8 cellular contexts compared by ENCODE assay signal in genomic region chr4:1872918-1873269, GRCh38. TPM values are rescaled to one million over a fixed set of nuclear protein-coding genes. Genes with fewer than 3 reads are reported as not detected.
A peak's percentile ranks its signal among the peaks of the same experiment; 100 is the strongest.
DNase-seq lines count a peak whose midpoint lies in the region; ATAC-seq and TF ChIP-seq lines count a peak whose summit lies in the region.

No MANE protein-coding gene starts in this region.

- peaks cover 25% of the 10 kb centered on the region for H3K36me3 Mint-ChIP-seq in activated CD4-positive, alpha-beta T cell treated with anti-CD3 and anti-CD28 coated beads for 36 hours (ENCODE audit: low read depth)

- peak; percentile 63 for DNase-seq in activated CD4-positive, alpha-beta T cell treated with anti-CD3 and anti-CD28 coated beads for 36 hours
- no peak for DNase-seq in activated CD4-positive, alpha-beta T cell treated with anti-CD3 and anti-CD28 coated beads, Interleukin-2, amount 50 U/mL, for 4 hours
- DNase-seq in SJCRH30 (no peak), epithelial cell of proximal tubule (ENCODE audit: low read depth) (no peak), NCI-H187 treated with DMSO at 0.1 percent for 48 hours (lab: John Stamatoyannopoulos, UW) (no peak), NCI-H524 treated with DMSO at 0.1 percent for 48 hours (lab: John Stamatoyannopoulos, UW) (no peak)
- peak in 2 of 3 experiments; percentile 15 to 31 for DNase-seq in stimulated activated CD4-positive, alpha-beta T cell treated with anti-CD3 and anti-CD28 coated beads, TNF-alpha, amount 100 ng/mL, for 24 hours (ENCODE audit: low read depth in 3 of 3)

- no peaks in the 10 kb centered on the region for H3K9me3 Mint-ChIP-seq in activated CD4-positive, alpha-beta T cell treated with anti-CD3 and anti-CD28 coated beads for 36 hours (ENCODE audit: low read depth)

- no peak overlapping the region for H3K27ac ChIP-seq in SJCRH30

- POLR2A ChIA-PET in activated CD4-positive, alpha-beta T cell treated with anti-CD3 and anti-CD28 coated beads for 36 hours (lab: Charles Lee), result interaction anchor here (0.6 to 1.4 kb wide), 5 partner anchors 9 to 569 kb away, joined by 3 to 11 read pairs (median 4); partner anchors contain the start of gene LETM1

- H3K27ac Mint-ChIP-seq in activated CD4-positive, alpha-beta T cell treated with anti-CD3 and anti-CD28 coated beads for 36 hours, result peak overlapping the region; percentile 99

- CTCF ChIA-PET in activated CD4-positive, alpha-beta T cell treated with anti-CD3 and anti-CD28 coated beads for 36 hours (lab: Charles Lee), result interaction anchor here (0.5 to 3.0 kb wide), 6 partner anchors 10 to 522 kb away, joined by 3 to 13 read pairs (median 3); partner anchors contain the start of gene LETM1

- peak overlapping the region; percentile 99 for H3K4me3 Mint-ChIP-seq in activated CD4-positive, alpha-beta T cell treated with anti-CD3 and anti-CD28 coated beads for 36 hours

- peak overlapping the region; percentile 99 for H3K4me3 ChIP-seq in SJCRH30
- H3K4me3 ChIP-seq in epithelial cell of proximal tubule (ENCODE audit: low read depth, low read length), result peak overlapping the region; percentile 80

- no peak for TF ChIP-seq CTCF in epithelial cell of proximal tubule (conservative IDR thresholded peaks at IDR 0.05; ENCODE audit: low read depth, low read length)

- no peaks in the 10 kb centered on the region for H3K9me3 ChIP-seq in SJCRH30 (replicated peaks)

- peak; percentile 62 for ATAC-seq in activated CD4-positive, alpha-beta T cell treated with anti-CD3 and anti-CD28 coated beads for 36 hours
- ATAC-seq in GM18867 (IDR thresholded peaks at IDR 0.05; ENCODE audit: unreplicated experiment), result no peak

- intact Hi-C loops in activated CD4-positive, alpha-beta T cell treated with anti-CD3 and anti-CD28 coated beads for 36 hours (cut with DNase I, micrococcal nuclease), result loop anchor here (1.0 to 10.0 kb wide), 9 partner anchors 26 to 1419 kb away; partner anchors contain the start of genes ATP5ME (in 1 of the 2), CTBP1 (in 1 of the 2), FAM193A (in 1 of the 2) and MYL5 (in 1 of the 2)

- H3K4me1 Mint-ChIP-seq in activated CD4-positive, alpha-beta T cell treated with anti-CD3 and anti-CD28 coated beads for 36 hours, result peaks cover 44% of the 10 kb centered on the region

- no peaks in the 10 kb centered on the region for H3K27me3 Mint-ChIP-seq in activated CD4-positive, alpha-beta T cell treated with anti-CD3 and anti-CD28 coated beads for 36 hours

- H3K27me3 ChIP-seq in SJCRH30, result no peaks in the 10 kb centered on the region

- peaks cover 7% of the 10 kb centered on the region; the same call in 1 of the 2 replicates for H3K36me3 ChIP-seq in SJCRH30

- H3K4me1 ChIP-seq in SJCRH30, result peaks cover 2% of the 10 kb centered on the region; the same call in 1 of the 2 replicates

RNA-seq across cellular contexts. Expression of gene NSD2, which starts 1.7 kb away (rescaled TPM):
- 100 to 1,000 TPM; 194 to 232 TPM for total RNA-seq in activated CD4-positive, alpha-beta T cell treated with anti-CD3 and anti-CD28 coated beads for 36 hours
- total RNA-seq in SJCRH30 (2014; rRNA removed; shearing (Covaris generic)), result 120 and 138 TPM in 2 replicates
- 85.6 and 119 TPM in 2 replicates for total RNA-seq in epithelial cell of proximal tubule

RNA-seq across cellular contexts. Expression of gene LETM1, which starts 16.9 kb away (rescaled TPM):
- total RNA-seq in activated CD4-positive, alpha-beta T cell treated with anti-CD3 and anti-CD28 coated beads for 36 hours, result 10 to 100 TPM; 41.6 to 51.3 TPM
- total RNA-seq in SJCRH30 (2014; rRNA removed; shearing (Covaris generic)), result 44.3 and 54.4 TPM in 2 replicates
- total RNA-seq in epithelial cell of proximal tubule, result 42.6 and 65.4 TPM in 2 replicates

Comparison
In these comparisons a context has a peak if more than half of its experiments do, and no peak if none do; other contexts are left out.
1. DNase-seq: peak in activated CD4-positive, alpha-beta T cell treated with anti-CD3 and anti-CD28 coated beads for 36 hours (single experiment) and stimulated activated CD4-positive, alpha-beta T cell treated with anti-CD3 and anti-CD28 coated beads, TNF-alpha, amount 100 ng/mL, for 24 hours (2 of 3); none in activated CD4-positive, alpha-beta T cell treated with anti-CD3 and anti-CD28 coated beads, Interleukin-2, amount 50 U/mL, for 4 hours (0 of 2), SJCRH30 (0 of 2), epithelial cell of proximal tubule (single experiment), NCI-H187 treated with DMSO at 0.1 percent for 48 hours (single experiment) and NCI-H524 treated with DMSO at 0.1 percent for 48 hours (single experiment).